Comparison of ENCODE assay signal across 8 cellular contexts in the genomic region with DNA sequence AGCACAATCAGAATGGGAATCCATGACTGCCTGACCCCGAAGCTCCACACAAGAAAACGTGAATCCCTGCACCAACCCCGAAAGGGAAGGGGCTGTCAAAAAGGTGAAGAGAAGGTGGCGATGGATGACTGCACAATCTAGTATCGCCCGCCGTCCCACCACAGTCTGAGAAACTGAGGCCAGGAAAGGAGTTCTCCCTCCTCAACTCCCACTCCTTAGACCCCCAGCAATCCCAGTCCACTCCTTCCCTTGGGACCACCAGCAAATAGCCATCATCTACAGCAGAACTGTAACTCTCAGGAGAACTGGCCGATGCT. TPM values are rescaled to one million over a fixed set of nuclear protein-coding genes. Genes with fewer than 3 reads are reported as not detected.
A peak's percentile ranks its signal among the peaks of the same experiment; 100 is the strongest.
DNase-seq lines count a peak whose midpoint lies in the region; ATAC-seq and TF ChIP-seq lines count a peak whose summit lies in the region.

No MANE protein-coding gene starts in this region.

- H3K9me3 ChIP-seq in muscle layer of colon (ENCODE audit: low read length): no peaks in the 10 kb centered on the region

- TF ChIP-seq CTCF in BJ (IDR thresholded peaks at IDR 0.05; ENCODE audit: insufficient read depth, low read depth, low read length): no peak

- CTCF ChIA-PET in BJ (lab: Yijun Ruan, JAX): interaction anchor here (0.7 to 2.7 kb wide), 7 partner anchors 10 to 106 kb away, joined by 3 to 37 read pairs (median 4); a partner anchor contains a TSS

- H3K4me3 ChIP-seq in BJ (ENCODE audit: low read depth, low read length) (peak overlapping the region; percentile 63), muscle layer of colon (ENCODE audit: low read depth in 1 of 2, low read length in 2 of 2) (peak overlapping the region; percentile 58 to 63)

- H3K9ac ChIP-seq in muscle layer of colon (ENCODE audit: low read length): peak overlapping the region; percentile 43

- H3K27me3 ChIP-seq in BJ (ENCODE audit: control insufficient read depth, insufficient read depth, low read length): no peaks in the 10 kb centered on the region
- no peaks in the 10 kb centered on the region for H3K27me3 ChIP-seq in muscle layer of colon (ENCODE audit: control insufficient read depth in 1 of 2, insufficient read depth in 2 of 2, low read length in 2 of 2)

- H3K4me1 ChIP-seq in muscle layer of colon (ENCODE audit: insufficient read depth, low read length): peaks cover 18% of the 10 kb centered on the region

- ATAC-seq in HG03457 (IDR thresholded peaks at IDR 0.05; ENCODE audit: unreplicated experiment) (peak; percentile 17), GM21360 (IDR thresholded peaks at IDR 0.05; ENCODE audit: unreplicated experiment) (no peak)

- H3K36me3 ChIP-seq in BJ (ENCODE audit: control insufficient read depth, insufficient read depth, low read length) (peaks cover 3% of the 10 kb centered on the region), muscle layer of colon (ENCODE audit: insufficient read depth, low read length) (no peaks in the 10 kb centered on the region)

- intact Hi-C loops in head of caudate nucleus (cut with DNase I): no loop called here

- POLR2A ChIA-PET in BJ (lab: Charles Lee): interaction anchor here (1.3 kb wide), 1 partner anchor 60 kb away, joined by 4 read pairs; no protein-coding TSS in a partner anchor

- DNase-seq in BJ (ENCODE audit: low read depth): no peak
- DNase-seq in caudate nucleus (lab: John Stamatoyannopoulos, UW): no peak
- no peak for DNase-seq in epidermal melanocyte (ENCODE audit: insufficient read length, low spot score)
- no peak for DNase-seq in NCI-H1694 treated with DMSO at 0.1 percent for 48 hours (lab: John Stamatoyannopoulos, UW)
- DNase-seq in head of caudate nucleus: no peak

- H3K27ac ChIP-seq in caudate nucleus (ENCODE audit: low read depth, low read length) (peak overlapping the region; percentile 76), muscle layer of colon (ENCODE audit: low read depth, low read length) (peak overlapping the region; percentile 40)

RNA-seq across cellular contexts. Expression of a gene that starts 0.5 kb away (rescaled TPM):
- polyA plus RNA-seq in BJ (2011; rRNA removed): 59.2 and 87.6 TPM in 2 replicates
- polyA minus RNA-seq in BJ (2011; rRNA and poly(A)+ RNA removed): 37.5 and 65.3 TPM in 2 replicates

RNA-seq across cellular contexts. Expression of a gene that starts 1.2 kb away (rescaled TPM):
- 0.12 and 0.13 TPM in 2 replicates for polyA plus RNA-seq in BJ (2011; rRNA removed)
- 0.31 TPM in 1 of 2 replicates, not detected in the other for polyA minus RNA-seq in BJ (2011; rRNA and poly(A)+ RNA removed)

RNA-seq across cellular contexts. Expression of a gene that starts 11.1 kb away (rescaled TPM):
- polyA plus RNA-seq in BJ (2011; rRNA removed): 0.42 and 0.43 TPM in 2 replicates
- 0.57 and 2.2 TPM in 2 replicates for polyA minus RNA-seq in BJ (2011; rRNA and poly(A)+ RNA removed)

RNA-seq across cellular contexts. Expression of a gene that starts 52.1 kb away (rescaled TPM):
- polyA plus RNA-seq in BJ (2011; rRNA removed): 52.4 and 68.9 TPM in 2 replicates
- polyA minus RNA-seq in BJ (2011; rRNA and poly(A)+ RNA removed): 24.2 and 29.5 TPM in 2 replicates
